1 cellular context compared by ENCODE assay signal in genomic region chr11:75562048-75562835, GRCh38.
TF ChIP-seq lines count a peak whose summit lies in the region.

Gene SERPINH1 (plus strand): TSS chr11:75562253. CDS start chr11:75566350, 4,097 bp downstream.

TF ChIP-seq in HepG2, 621 proteins besides CTCF, POLR2A, EP300 and RAD21 (continued from another document and continues in another):
- TF ChIP-seq SAP130 (CRISPR knock-in tag; IDR thresholded peaks at IDR 0.05; ENCODE audit: low read depth) (peak; percentile 74), ZNF839 (CRISPR knock-in tag; IDR thresholded peaks at IDR 0.05; ENCODE audit: borderline replicate concordance) (no peak), POLR2AphosphoS5 (IDR thresholded peaks at IDR 0.05; ENCODE audit: low read depth, low read length) (peak; percentile 94), RNF219 (CRISPR knock-in tag; IDR thresholded peaks at IDR 0.05) (no peak), CBX2 (IDR thresholded peaks at IDR 0.05; ENCODE audit: low read depth, low read length) (no peak), CBX2 (CRISPR knock-in tag; IDR thresholded peaks at IDR 0.05; ENCODE audit: low read depth) (no peak), CEBPZ (IDR thresholded peaks at IDR 0.05; ENCODE audit: low read length) (no peak), ZNF576 (CRISPR knock-in tag; IDR thresholded peaks at IDR 0.05) (no peak), ESRRA (CRISPR knock-in tag; IDR thresholded peaks at IDR 0.05; ENCODE audit: low read depth) (no peak; the same call in 1 of the 2 replicates), THAP8 (CRISPR knock-in tag; IDR thresholded peaks at IDR 0.05; ENCODE audit: borderline replicate concordance) (no peak), PHF21A (CRISPR knock-in tag; IDR thresholded peaks at IDR 0.05) (peak; percentile 70; the same call in 1 of the 2 replicates), CCDC6 (CRISPR knock-in tag; IDR thresholded peaks at IDR 0.05) (no peak; the same call in 1 of the 2 replicates), TGIF2 (CRISPR knock-in tag; IDR thresholded peaks at IDR 0.05) (no peak), ZMYM3 (CRISPR knock-in tag; IDR thresholded peaks at IDR 0.05) (peak; percentile 12; the same call in 1 of the 2 replicates), ZNF232 (CRISPR knock-in tag; IDR thresholded peaks at IDR 0.05; ENCODE audit: borderline replicate concordance) (no peak; the same call in 1 of the 2 replicates), SAFB2 (CRISPR knock-in tag; IDR thresholded peaks at IDR 0.05; ENCODE audit: borderline replicate concordance, low read depth) (0 out of 2 replicates have a peak, but pooled peaks have one; percentile 51), NFAT5 (CRISPR knock-in tag; IDR thresholded peaks at IDR 0.05) (no peak), ZNF720 (CRISPR knock-in tag; IDR thresholded peaks at IDR 0.05) (no peak), ERF (CRISPR knock-in tag; IDR thresholded peaks at IDR 0.05) (no peak), NFYB (CRISPR knock-in tag; IDR thresholded peaks at IDR 0.05) (peak; percentile 78), SIN3A (IDR thresholded peaks at IDR 0.05; ENCODE audit: borderline replicate concordance, low read depth, low read length) (peak; percentile 70; the same call in 1 of the 2 replicates), ZNF691 (CRISPR knock-in tag; IDR thresholded peaks at IDR 0.05; ENCODE audit: borderline replicate concordance, low read depth) (no peak), KLF13 (CRISPR knock-in tag; IDR thresholded peaks at IDR 0.05) (peak; percentile 66; the same call in 1 of the 2 replicates), ZBTB1 (CRISPR knock-in tag; IDR thresholded peaks at IDR 0.05; ENCODE audit: borderline replicate concordance) (no peak), ZBTB10 (CRISPR knock-in tag; IDR thresholded peaks at IDR 0.05; ENCODE audit: borderline replicate concordance) (no peak), IKZF4 (CRISPR knock-in tag; IDR thresholded peaks at IDR 0.05; ENCODE audit: borderline replicate concordance, low read depth, not compliant biosample characterization) (no peak), MXD3 (CRISPR knock-in tag; IDR thresholded peaks at IDR 0.05) (no peak), ZNF552 (CRISPR knock-in tag; IDR thresholded peaks at IDR 0.05; ENCODE audit: borderline replicate concordance) (0 out of 2 replicates have a peak, but pooled peaks have one; percentile 9), FOXO1 (CRISPR knock-in tag; IDR thresholded peaks at IDR 0.05) (no peak), ATF3 (CRISPR knock-in tag; IDR thresholded peaks at IDR 0.05) (no peak), RAD51 (IDR thresholded peaks at IDR 0.05; ENCODE audit: borderline replicate concordance) (no peak), ZNF572 (CRISPR knock-in tag; IDR thresholded peaks at IDR 0.05) (0 out of 2 replicates have a peak, but pooled peaks have one; percentile 39), USF2 (IDR thresholded peaks at IDR 0.05; ENCODE audit: low read depth, low read length) (no peak), USF2 (CRISPR knock-in tag; IDR thresholded peaks at IDR 0.05; ENCODE audit: borderline replicate concordance) (no peak), ZIK1 (CRISPR knock-in tag; IDR thresholded peaks at IDR 0.05; ENCODE audit: borderline replicate concordance, low read depth) (no peak), CBFB (CRISPR knock-in tag; IDR thresholded peaks at IDR 0.05) (no peak), CEBPB (IDR thresholded peaks at IDR 0.05; ENCODE audit: borderline replicate concordance, low read depth, low read length) (no peak), ZNF496 (CRISPR knock-in tag; IDR thresholded peaks at IDR 0.05; ENCODE audit: insufficient replicate concordance) (no peak), NAIF1 (CRISPR knock-in tag; IDR thresholded peaks at IDR 0.05; ENCODE audit: borderline replicate concordance) (no peak), ZFP41 (CRISPR knock-in tag; IDR thresholded peaks at IDR 0.05; ENCODE audit: borderline replicate concordance) (no peak), JDP2 (CRISPR knock-in tag; IDR thresholded peaks at IDR 0.05; ENCODE audit: borderline replicate concordance) (no peak), SUZ12 (IDR thresholded peaks at IDR 0.05; ENCODE audit: low read depth, low read length) (no peak), SOX6 (IDR thresholded peaks at IDR 0.05) (no peak), SOX6 (CRISPR knock-in tag; IDR thresholded peaks at IDR 0.05) (peak; percentile 24), PCBP2 (optimal IDR thresholded peaks at IDR 0.05; ENCODE audit: low read depth, low read length, poor library complexity, severe bottlenecking) (no peak), ARNT (IDR thresholded peaks at IDR 0.05) (no peak), MXI1 (IDR thresholded peaks at IDR 0.05; ENCODE audit: borderline replicate concordance, low read depth, low read length) (0 out of 3 replicates have a peak, but pooled peaks have one; percentile 19)
